8 cellular contexts compared by ENCODE assay signal in genomic region chr4:75895744-75896314, GRCh38. TPM values are rescaled to one million over a fixed set of nuclear protein-coding genes. Genes with fewer than 3 reads are reported as not detected.
DNase-seq lines count a peak whose midpoint lies in the region; ATAC-seq and TF ChIP-seq lines count a peak whose summit lies in the region.

No MANE protein-coding gene starts in this region.

- no peaks in the 10 kb centered on the region for H3K27me3 ChIP-seq in DND-41 (ENCODE audit: insufficient read depth, low read length, poor library complexity)
- H3K27me3 ChIP-seq in NT2/D1 (ENCODE audit: insufficient read depth, insufficient read length), result no peaks in the 10 kb centered on the region

- peak; percentile 86 for ATAC-seq in DND-41 (ENCODE audit: insufficient read depth, low read depth)
- ATAC-seq in GM21447 (IDR thresholded peaks at IDR 0.05; ENCODE audit: unreplicated experiment), result peak; percentile 65
- ATAC-seq in natural killer cell treated with Interleukin-12 subunit alpha and Interleukin-12 subunit beta and Interleukin-15 and Interleukin-18, amount 100 ng/mL, for 72 hours, result peak; percentile 57 to 70
- ATAC-seq in GM18519 (IDR thresholded peaks at IDR 0.05; ENCODE audit: low FRiP score, unreplicated experiment), result no peak

- H3K4me2 ChIP-seq in DND-41 (ENCODE audit: insufficient read depth, low read length), result no peak overlapping the region

- no peak overlapping the region for H3K9ac ChIP-seq in DND-41 (ENCODE audit: low read depth, low read length)
- H3K9ac ChIP-seq in NT2/D1 (ENCODE audit: insufficient read length, low read depth), result no peak overlapping the region

- no peaks in the 10 kb centered on the region for H3K36me3 ChIP-seq in DND-41 (ENCODE audit: insufficient read depth, low read length)
- H3K36me3 ChIP-seq in NT2/D1 (ENCODE audit: insufficient read depth, insufficient read length, low read length), result no peaks in the 10 kb centered on the region

- TF ChIP-seq CTCF in DND-41 (IDR thresholded peaks at IDR 0.05; ENCODE audit: borderline replicate concordance, extremely low read depth, low read length, poor library complexity, severe bottlenecking), result peak; percentile 68

- no peak overlapping the region for H3K27ac Mint-ChIP-seq in natural killer cell treated with Interleukin-12 subunit alpha and Interleukin-12 subunit beta and Interleukin-15 and Interleukin-18, amount 100 ng/mL, for 72 hours

- no peaks in the 10 kb centered on the region for H3K79me2 ChIP-seq in DND-41 (ENCODE audit: insufficient read depth, low read length)

- no peaks in the 10 kb centered on the region for H3K4me1 Mint-ChIP-seq in natural killer cell treated with Interleukin-12 subunit alpha and Interleukin-12 subunit beta and Interleukin-15 and Interleukin-18, amount 100 ng/mL, for 72 hours (ENCODE audit: low read depth in 2 of 2)

- H3K4me3 ChIP-seq in DND-41 (ENCODE audit: low read depth in 1 of 2, low read length in 2 of 2) (no peak overlapping the region), NT2/D1 (ENCODE audit: insufficient read length, low read depth) (no peak overlapping the region)

- H3K27me3 Mint-ChIP-seq in natural killer cell treated with Interleukin-12 subunit alpha and Interleukin-12 subunit beta and Interleukin-15 and Interleukin-18, amount 100 ng/mL, for 72 hours, result peaks cover 5 to 10% of the 10 kb centered on the region in 2 donors

- H4K20me1 ChIP-seq in DND-41 (ENCODE audit: insufficient read depth, low read length), result no peaks in the 10 kb centered on the region

- H2AFZ ChIP-seq in DND-41 (ENCODE audit: low read depth, low read length), result no peak overlapping the region

- no peak overlapping the region for H3K27ac ChIP-seq in DND-41 (ENCODE audit: low read length)

- DNase-seq in DND-41, result peak; percentile 9
- peak; percentile 30 for DNase-seq in NT2/D1 (ENCODE audit: low read depth, low spot score)
- peak; percentile 12 to 37 for DNase-seq in dermis microvascular lymphatic vessel endothelial cell (ENCODE audit: low read depth in 2 of 2)
- no peak for DNase-seq in natural killer cell treated with Interleukin-12 subunit alpha and Interleukin-12 subunit beta and Interleukin-15 and Interleukin-18, amount 100 ng/mL, for 72 hours (ENCODE audit: low spot score)
- DNase-seq in NCI-H2196 treated with DMSO at 0.1 percent for 48 hours (lab: John Stamatoyannopoulos, UW; ENCODE audit: unreplicated experiment), result no peak
- DNase-seq in cerebellum (ENCODE audit: low spot score), result no peak

- H3K9me3 ChIP-seq in DND-41 (ENCODE audit: insufficient read depth, low read length, severe bottlenecking) (no peaks in the 10 kb centered on the region), NT2/D1 (ENCODE audit: insufficient read depth, low read length) (no peaks in the 10 kb centered on the region)

- H3K4me1 ChIP-seq in DND-41 (ENCODE audit: insufficient read depth, low read length) (no peaks in the 10 kb centered on the region), NT2/D1 (ENCODE audit: insufficient read depth, insufficient read length) (no peaks in the 10 kb centered on the region)

- H3K9me3 Mint-ChIP-seq in natural killer cell treated with Interleukin-12 subunit alpha and Interleukin-12 subunit beta and Interleukin-15 and Interleukin-18, amount 100 ng/mL, for 72 hours, result no peaks in the 10 kb centered on the region

- no peaks in the 10 kb centered on the region for H3K36me3 Mint-ChIP-seq in natural killer cell treated with Interleukin-12 subunit alpha and Interleukin-12 subunit beta and Interleukin-15 and Interleukin-18, amount 100 ng/mL, for 72 hours

- no peak overlapping the region for H3K4me3 Mint-ChIP-seq in natural killer cell treated with Interleukin-12 subunit alpha and Interleukin-12 subunit beta and Interleukin-15 and Interleukin-18, amount 100 ng/mL, for 72 hours

RNA-seq across cellular contexts. Expression of gene PPEF2, which starts 6.4 kb away (rescaled TPM):
- under 0.01 TPM in 1 of 2 replicates, not detected in the other for total RNA-seq in dermis microvascular lymphatic vessel endothelial cell
- not detected for total RNA-seq in natural killer cell treated with Interleukin-12 subunit alpha and Interleukin-12 subunit beta and Interleukin-15 and Interleukin-18, amount 100 ng/mL, for 72 hours
- not detected for total RNA-seq in cerebellum

RNA-seq across cellular contexts. Expression of gene NAAA, which starts 45.0 kb away (rescaled TPM):
- total RNA-seq in dermis microvascular lymphatic vessel endothelial cell (21.1 and 26.3 TPM in 2 replicates), cerebellum (7.4 TPM)
- 10 to 100 TPM; 17.5 to 48.2 TPM for total RNA-seq in natural killer cell treated with Interleukin-12 subunit alpha and Interleukin-12 subunit beta and Interleukin-15 and Interleukin-18, amount 100 ng/mL, for 72 hours

Comparison
In these comparisons a context has a peak if more than half of its experiments do, and no peak if none do; other contexts are left out.
1. DNase-seq: peak in DND-41 (single experiment), NT2/D1 (single experiment) and dermis microvascular lymphatic vessel endothelial cell (2 of 2); none in natural killer cell treated with Interleukin-12 subunit alpha and Interleukin-12 subunit beta and Interleukin-15 and Interleukin-18, amount 100 ng/mL, for 72 hours (single experiment), NCI-H2196 treated with DMSO at 0.1 percent for 48 hours (single experiment) and cerebellum (single experiment).